1 cellular context compared by ENCODE assay signal in the genomic region with DNA sequence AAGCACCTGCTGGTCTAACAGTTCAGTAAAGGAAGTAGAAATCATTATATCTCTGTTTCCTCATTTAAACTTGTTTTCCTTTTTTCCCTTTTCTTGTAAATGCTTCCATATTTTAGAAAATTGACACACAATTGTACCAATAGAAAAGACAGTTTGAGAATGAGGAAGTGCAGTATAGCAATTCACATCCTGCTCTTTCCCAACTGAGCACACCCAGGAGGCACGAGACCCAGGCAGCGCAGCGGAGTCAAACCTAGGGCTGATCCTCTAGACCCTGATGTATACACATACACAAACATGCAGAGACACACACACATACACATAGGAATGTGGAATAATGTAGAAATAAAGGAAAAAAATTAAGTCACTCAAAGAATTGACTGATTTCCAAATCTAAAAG.
TF ChIP-seq lines count a peak whose summit lies in the region.

No MANE protein-coding gene starts in this region.

TF ChIP-seq in SK-N-SH treated with all-trans-retinoic acid at 6 μM for 48 hours, 23 proteins besides CTCF, POLR2A, EP300 and RAD21 (continued from another document):
- TF ChIP-seq TSHZ2 (CRISPR knock-in tag; IDR thresholded peaks at IDR 0.05): no peak
- TF ChIP-seq, protein P1, sequence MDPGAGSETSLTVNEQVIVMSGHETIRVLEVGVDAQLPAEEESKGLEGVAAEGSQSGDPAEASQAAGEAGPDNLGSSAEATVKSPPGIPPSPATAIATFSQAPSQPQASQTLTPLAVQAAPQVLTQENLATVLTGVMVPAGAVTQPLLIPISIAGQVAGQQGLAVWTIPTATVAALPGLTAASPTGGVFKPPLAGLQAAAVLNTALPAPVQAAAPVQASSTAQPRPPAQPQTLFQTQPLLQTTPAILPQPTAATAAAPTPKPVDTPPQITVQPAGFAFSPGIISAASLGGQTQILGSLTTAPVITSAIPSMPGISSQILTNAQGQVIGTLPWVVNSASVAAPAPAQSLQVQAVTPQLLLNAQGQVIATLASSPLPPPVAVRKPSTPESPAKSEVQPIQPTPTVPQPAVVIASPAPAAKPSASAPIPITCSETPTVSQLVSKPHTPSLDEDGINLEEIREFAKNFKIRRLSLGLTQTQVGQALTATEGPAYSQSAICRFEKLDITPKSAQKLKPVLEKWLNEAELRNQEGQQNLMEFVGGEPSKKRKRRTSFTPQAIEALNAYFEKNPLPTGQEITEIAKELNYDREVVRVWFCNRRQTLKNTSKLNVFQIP (CRISPR knock-in tag; IDR thresholded peaks at IDR 0.05; ENCODE audit: borderline replicate concordance, low read depth): no peak
- TF ChIP-seq TOX (CRISPR knock-in tag; IDR thresholded peaks at IDR 0.05; ENCODE audit: borderline replicate concordance): no peak
